In genomic region chr3:33887478-33887877, GRCh38 we compare ENCODE assay signal across 26 cellular contexts.
DNase-seq lines count a peak whose midpoint lies in the region; ATAC-seq, FAIRE-seq and TF ChIP-seq lines count a peak whose summit lies in the region.
"Had no signal": no experiment of that assay in that cellular context is flagged by ENCODE, and none has a peak within 500 bp of the region (broad histone marks: within the 10 kb centered on the region; RNA-seq: fewer than 3 reads in every experiment).

No MANE protein-coding gene starts in this region.

- no peak for FAIRE-seq in K562 (lab: Jason Lieb, UNC)
- FAIRE-seq: A204.1, GM12878, GM12892, GM18507, GM19239 had no signal

- no peaks in the 10 kb centered on the region for H4K20me1 ChIP-seq in K562 (replicated peaks; ENCODE audit: control insufficient read depth, insufficient read depth, low read length)
- H4K20me1 ChIP-seq: BLaER1 had no signal

- no peak overlapping the region for H3K9ac ChIP-seq in K562 (ENCODE audit: insufficient read depth in 1 of 2, low read depth in 2 of 2, low read length in 2 of 2)
- H3K9ac ChIP-seq: BLaER1 had no signal

- peaks cover 0 to 30% of the 10 kb centered on the region in 2 experiments; a peak in 2 of 5 replicates for H3K4me1 ChIP-seq in K562 (replicated peaks in 1 of 2; ENCODE audit: control insufficient read depth in 2 of 2, insufficient read depth in 2 of 2, low read length in 2 of 2)
- H3K4me1 ChIP-seq: BE2C had no signal

- no peak overlapping the region for H3K27ac ChIP-seq in K562 (ENCODE audit: extremely low read depth, low read depth, low read length)
- H3K27ac ChIP-seq: BLaER1 had no signal

- H3K9me3 Mint-ChIP-seq in activated CD4-positive, alpha-beta T cell treated with anti-CD3 and anti-CD28 coated beads, Interleukin-2, amount 10 ng/mL, durations not matched to agents 24 days and 14 days, result no peaks in the 10 kb centered on the region
- H3K9me3 Mint-ChIP-seq: CD14-positive monocyte; CD4-positive, alpha-beta memory T cell; CD4-positive, CD25-positive, alpha-beta regulatory T cell; CD8-positive, alpha-beta memory T cell had no signal

- DNase-seq in activated CD4-positive, alpha-beta T cell treated with anti-CD3 and anti-CD28 coated beads, Interleukin-2, amount 10 ng/mL, durations not matched to agents 24 days and 14 days, result peak; percentile 37
- no peak for DNase-seq in activated CD4-positive, alpha-beta T cell treated with anti-CD3 and anti-CD28 coated beads, Interleukin-2, amount 50 U/mL, for 4 hours
- DNase-seq in G401 (ENCODE audit: low spot score) (peak; percentile 10), K562 (ENCODE audit: extremely low read depth in 1 of 4, low spot score in 3 of 4) (peak in 1 of 4 experiments; percentile 36), HuH-7.5 (ENCODE audit: low spot score) (no peak)
- DNase-seq: 8988T; ACHN; BE2C; C1 segment of cervical spinal cord; CD4-positive, alpha-beta memory T cell; CD4-positive, CD25-positive, alpha-beta regulatory T cell; CD8-positive, alpha-beta memory T cell; COR-L47; DMS 273 treated with DMSO at 0.1 percent for 48 hours; DMS153; DMS53; DMS79; GDM1 had no signal

- in situ Hi-C loops in G401 (cut with HindIII; ENCODE audit: low sequenced_read_pairs) (no loop called here), K562 (cut with MboI) (loop anchor here (25.0 kb wide), 1 partner anchor 375 kb away; no protein-coding TSS in a partner anchor)

- intact Hi-C loops in activated CD4-positive, alpha-beta T cell treated with anti-CD3 and anti-CD28 coated beads, Interleukin-2, amount 10 ng/mL, durations not matched to agents 24 days and 14 days (cut with micrococcal nuclease), result no loop called here
- intact Hi-C loops in K562 (cut with micrococcal nuclease), result no loop called here

- no peaks in the 10 kb centered on the region for H3K27me3 ChIP-seq in K562 (ENCODE audit: control insufficient read depth in 2 of 2, insufficient read depth in 2 of 2, low read length in 2 of 2)
- H3K27me3 ChIP-seq: BE2C, BLaER1 had no signal

- no peak for TF ChIP-seq CTCF in K562 (IDR thresholded peaks at IDR 0.05 in 2 of 3, conservative IDR thresholded peaks at IDR 0.05 in 1 of 3; ENCODE audit: insufficient read depth in 2 of 3, low read depth in 1 of 3, low read length in 3 of 3)

- TF ChIP-seq EP300 in K562 (IDR thresholded peaks at IDR 0.05; ENCODE audit: low read length), result no peak

- H3K4me2 ChIP-seq in K562 (ENCODE audit: insufficient read depth, low read length), result no peak overlapping the region
- H3K4me2 ChIP-seq: BLaER1 had no signal

- no peaks in the 10 kb centered on the region for H3K9me3 ChIP-seq in K562 (replicated peaks; ENCODE audit: control insufficient read depth, insufficient read depth, low read depth, low read length)
- H3K9me3 ChIP-seq: BE2C, BLaER1 had no signal

- no peak overlapping the region for H3K4me3 ChIP-seq in K562
- H3K4me3 ChIP-seq: BLaER1, GM12878 had no signal

- no peak for ATAC-seq in K562
- ATAC-seq in HG02759 (IDR thresholded peaks at IDR 0.05; ENCODE audit: unreplicated experiment), result no peak
- ATAC-seq: GM12878 had no signal

- BruUV-seq in K562 (replicated peaks; lab: Mats Ljungman, UMichigan), result no TSS peak

- no peak for TF ChIP-seq POLR2A in K562 (conservative IDR thresholded peaks at IDR 0.05)

- H3K4me1 Mint-ChIP-seq in activated CD4-positive, alpha-beta T cell treated with anti-CD3 and anti-CD28 coated beads, Interleukin-2, amount 10 ng/mL, durations not matched to agents 24 days and 14 days, result peaks cover 4% of the 10 kb centered on the region

- H3K36me3 ChIP-seq in K562 (ENCODE audit: control insufficient read depth, insufficient read depth, low read length), result no peaks in the 10 kb centered on the region
- H3K36me3 ChIP-seq: BE2C, BLaER1 had no signal

- no peaks in the 10 kb centered on the region for H3K9me1 ChIP-seq in K562 (ENCODE audit: control insufficient read depth, insufficient read depth, low read length)

- H2AFZ ChIP-seq in K562 (ENCODE audit: low read depth, low read length), result peak overlapping the region; percentile 71

- CTCF ChIA-PET in K562 (lab: Yijun Ruan, JAX; ENCODE audit: low intra/inter-chr PET ratio), result no interaction called here

- 11% methylated on average over 1 of the region's 1 CpG for WGBS in K562 (ENCODE audit: insufficient coverage, low coverage, missing lambda C conversion rate)

- no peaks in the 10 kb centered on the region for H3K79me2 ChIP-seq in K562 (ENCODE audit: control insufficient read depth, insufficient read depth, low read length)

- TF ChIP-seq RAD21 in K562 (CRISPR knock-in tag; conservative IDR thresholded peaks at IDR 0.05 in 1 of 2, IDR thresholded peaks at IDR 0.05 in 1 of 2), result no peak

- H3K27ac Mint-ChIP-seq in activated CD4-positive, alpha-beta T cell treated with anti-CD3 and anti-CD28 coated beads, Interleukin-2, amount 10 ng/mL, durations not matched to agents 24 days and 14 days, result no peak overlapping the region
- H3K27ac Mint-ChIP-seq: CD14-positive monocyte; CD4-positive, CD25-positive, alpha-beta regulatory T cell had no signal

- H3K36me3 Mint-ChIP-seq in activated CD4-positive, alpha-beta T cell treated with anti-CD3 and anti-CD28 coated beads, Interleukin-2, amount 10 ng/mL, durations not matched to agents 24 days and 14 days (ENCODE audit: low read depth), result no peaks in the 10 kb centered on the region
- H3K36me3 Mint-ChIP-seq: CD14-positive monocyte; CD4-positive, alpha-beta memory T cell; CD4-positive, CD25-positive, alpha-beta regulatory T cell; CD8-positive, alpha-beta memory T cell had no signal

- POLR2A ChIA-PET in K562 (lab: Yijun Ruan, JAX), result interaction anchor here (0.6 to 1.2 kb wide), 3 partner anchors 9 to 106 kb away, joined by 3 to 6 read pairs (median 4); no protein-coding TSS in a partner anchor

- H3K4me3 Mint-ChIP-seq in activated CD4-positive, alpha-beta T cell treated with anti-CD3 and anti-CD28 coated beads, Interleukin-2, amount 10 ng/mL, durations not matched to agents 24 days and 14 days, result no peak overlapping the region
- H3K4me3 Mint-ChIP-seq: CD14-positive monocyte; CD4-positive, alpha-beta memory T cell; CD8-positive, alpha-beta memory T cell had no signal

- no peaks in the 10 kb centered on the region for H3K27me3 Mint-ChIP-seq in activated CD4-positive, alpha-beta T cell treated with anti-CD3 and anti-CD28 coated beads, Interleukin-2, amount 10 ng/mL, durations not matched to agents 24 days and 14 days

TF ChIP-seq in K562, 482 proteins besides CTCF, POLR2A, EP300 and RAD21:
- 0 out of 2 replicates have a peak, but pooled peaks have one; percentile 7 for TF ChIP-seq ARID1B (IDR thresholded peaks at IDR 0.05)
- TF ChIP-seq CEBPB (tag; IDR thresholded peaks at IDR 0.05), result no peak
- no peak for TF ChIP-seq NR4A1 (CRISPR knock-in tag; IDR thresholded peaks at IDR 0.05)
- peak; percentile 74 for TF ChIP-seq NR4A1 (tag; IDR thresholded peaks at IDR 0.05)
- TF ChIP-seq HDAC6 (IDR thresholded peaks at IDR 0.05; ENCODE audit: low read depth, low read length), result no peak
- TF ChIP-seq DMBX1 (CRISPR knock-in tag; IDR thresholded peaks at IDR 0.05; ENCODE audit: borderline replicate concordance), result peak; percentile 57; the same call in 1 of the 2 replicates
- TF ChIP-seq ZKSCAN1 (IDR thresholded peaks at IDR 0.05; ENCODE audit: low read depth, low read length), result peak; percentile 79; the same call in 1 of the 2 replicates
- 0 out of 2 replicates have a peak, but pooled peaks have one; percentile 15 for TF ChIP-seq MECOM (CRISPR knock-in tag; IDR thresholded peaks at IDR 0.05)
- no peak for TF ChIP-seq HMGXB4 (CRISPR knock-in tag; IDR thresholded peaks at IDR 0.05)
- peak; percentile 31; the same call in 1 of the 2 replicates for TF ChIP-seq SMAD4 (CRISPR knock-in tag; conservative IDR thresholded peaks at IDR 0.05)
TF ChIP-seq in K562: peak in this region for 6.

Comparison
In these comparisons a context has a peak if more than half of its experiments do, and no peak if none do; other contexts are left out.
1. DNase-seq: peak in activated CD4-positive, alpha-beta T cell treated with anti-CD3 and anti-CD28 coated beads, Interleukin-2, amount 10 ng/mL, durations not matched to agents 24 days and 14 days (single experiment) and G401 (single experiment); none in activated CD4-positive, alpha-beta T cell treated with anti-CD3 and anti-CD28 coated beads, Interleukin-2, amount 50 U/mL, for 4 hours (0 of 2) and HuH-7.5 (single experiment).